ENCODE assay signal across 11 cellular contexts in the genomic region with DNA sequence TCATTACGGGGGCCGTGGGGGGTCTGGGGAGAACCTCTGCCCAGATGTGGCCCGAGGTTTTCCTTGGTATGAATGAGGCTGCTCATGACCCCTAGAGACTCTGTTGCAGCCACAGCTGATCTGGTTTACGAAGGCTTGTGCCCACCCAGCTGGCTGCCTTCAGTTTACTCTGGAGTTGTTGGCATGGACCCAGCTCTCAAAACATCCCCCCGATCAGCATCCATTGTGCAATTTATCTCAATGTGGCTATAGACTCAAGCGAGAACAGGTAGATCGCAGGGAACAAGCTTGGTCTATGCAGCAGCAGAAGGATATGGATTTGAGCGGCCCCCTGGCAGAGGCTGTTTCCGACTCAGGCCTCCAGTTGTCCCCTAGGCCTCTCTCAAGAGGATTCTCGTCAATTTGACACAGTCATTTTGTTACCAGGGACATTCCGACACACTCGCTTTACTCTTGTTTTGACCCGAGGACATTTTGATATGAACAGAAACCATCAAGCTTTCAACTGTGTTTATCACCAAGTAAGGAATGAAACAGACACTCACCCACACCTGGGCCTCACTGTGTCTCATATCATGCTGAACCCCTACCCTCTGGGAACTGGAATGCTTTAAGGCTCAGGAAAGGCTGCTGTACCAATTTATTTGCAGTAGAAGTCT.
DNase-seq lines count a peak whose midpoint lies in the region; ATAC-seq and TF ChIP-seq lines count a peak whose summit lies in the region.
"Had no signal": no experiment of that assay in that cellular context is flagged by ENCODE, and none has a peak within 500 bp of the region (broad histone marks: within the 10 kb centered on the region; RNA-seq: fewer than 3 reads in every experiment).

No MANE protein-coding gene starts in this region.

- WGBS in lower leg skin, 2 donors: 87 to 89% methylated on average over 13 of the region's 13 CpGs

- ATAC-seq in GM21529 (IDR thresholded peaks at IDR 0.05; ENCODE audit: unreplicated experiment) (peak; percentile 73), HG03520 (IDR thresholded peaks at IDR 0.05; ENCODE audit: unreplicated experiment) (peak; percentile 57)
- ATAC-seq: A549, gastrocnemius medialis had no signal

- H3K27me3 Mint-ChIP-seq in activated CD4-positive, alpha-beta T cell treated with anti-CD3 and anti-CD28 coated beads, Interleukin-2, amount 10 ng/mL, durations not matched to agents 24 days and 14 days: no peaks in the 10 kb centered on the region

- TF ChIP-seq CTCF in lower leg skin (IDR thresholded peaks at IDR 0.05): no peak

- intact Hi-C loops in activated CD4-positive, alpha-beta T cell treated with anti-CD3 and anti-CD28 coated beads, Interleukin-2, amount 10 ng/mL, durations not matched to agents 24 days and 14 days (cut with micrococcal nuclease): loop anchor here (1.0 to 10.0 kb wide), 6 partner anchors 13 to 901 kb away; a partner anchor contains a TSS
- intact Hi-C loops in lower leg skin (cut with DNase I; ENCODE audit: low total_unique reads): loop anchor here (10.0 kb wide), 1 partner anchor 649 kb away; no protein-coding TSS in a partner anchor

- no peak overlapping the region for H3K4me3 ChIP-seq in lower leg skin (ENCODE audit: low read depth, poor library complexity, severe bottlenecking)
- H3K4me3 ChIP-seq: A549, gastrocnemius medialis, SK-N-MC had no signal

- TF ChIP-seq POLR2A in lower leg skin (IDR thresholded peaks at IDR 0.05): no peak

- peaks cover 5% of the 10 kb centered on the region for H3K36me3 Mint-ChIP-seq in activated CD4-positive, alpha-beta T cell treated with anti-CD3 and anti-CD28 coated beads, Interleukin-2, amount 10 ng/mL, durations not matched to agents 24 days and 14 days (ENCODE audit: low read depth)

- DNase-seq in activated CD4-positive, alpha-beta T cell treated with anti-CD3 and anti-CD28 coated beads, Interleukin-2, amount 10 ng/mL, durations not matched to agents 24 days and 14 days: peak; percentile 66
- DNase-seq in activated CD4-positive, alpha-beta T cell treated with anti-CD3 and anti-CD28 coated beads, Interleukin-2, amount 50 U/mL, for 4 hours: no peak
- peak; percentile 38 to 55 for DNase-seq in stimulated activated CD4-positive, alpha-beta T cell treated with anti-CD3 and anti-CD28 coated beads, Interleukin-2, amount 100 ng/mL, for 24 hours
- DNase-seq in lower leg skin (ENCODE audit: low spot score in 2 of 2): no peak
- no peak for DNase-seq in NCI-H2196 (lab: John Stamatoyannopoulos, UW; ENCODE audit: unreplicated experiment)
- DNase-seq in activated CD8-positive, alpha-beta memory T cell treated with anti-CD3 and anti-CD28 coated beads, Interleukin-2, amount 50 U/mL, for 4 hours: no peak
- DNase-seq: gastrocnemius medialis had no signal

- peaks cover 6% of the 10 kb centered on the region for H3K9me3 Mint-ChIP-seq in activated CD4-positive, alpha-beta T cell treated with anti-CD3 and anti-CD28 coated beads, Interleukin-2, amount 10 ng/mL, durations not matched to agents 24 days and 14 days

- peak overlapping the region; percentile 60 for H3K4me3 Mint-ChIP-seq in activated CD4-positive, alpha-beta T cell treated with anti-CD3 and anti-CD28 coated beads, Interleukin-2, amount 10 ng/mL, durations not matched to agents 24 days and 14 days

- peak overlapping the region; percentile 87 for H3K27ac Mint-ChIP-seq in activated CD4-positive, alpha-beta T cell treated with anti-CD3 and anti-CD28 coated beads, Interleukin-2, amount 10 ng/mL, durations not matched to agents 24 days and 14 days

- peaks cover 85% of the 10 kb centered on the region for H3K4me1 Mint-ChIP-seq in activated CD4-positive, alpha-beta T cell treated with anti-CD3 and anti-CD28 coated beads, Interleukin-2, amount 10 ng/mL, durations not matched to agents 24 days and 14 days

Comparison
In these comparisons a context has a peak if more than half of its experiments do, and no peak if none do; other contexts are left out.
1. DNase-seq: peak in activated CD4-positive, alpha-beta T cell treated with anti-CD3 and anti-CD28 coated beads, Interleukin-2, amount 10 ng/mL, durations not matched to agents 24 days and 14 days (single experiment) and stimulated activated CD4-positive, alpha-beta T cell treated with anti-CD3 and anti-CD28 coated beads, Interleukin-2, amount 100 ng/mL, for 24 hours (2 of 2); none in activated CD4-positive, alpha-beta T cell treated with anti-CD3 and anti-CD28 coated beads, Interleukin-2, amount 50 U/mL, for 4 hours (0 of 2), lower leg skin (0 of 2), NCI-H2196 (single experiment) and activated CD8-positive, alpha-beta memory T cell treated with anti-CD3 and anti-CD28 coated beads, Interleukin-2, amount 50 U/mL, for 4 hours (single experiment).